Comparison of ENCODE assay signal across 22 cellular contexts in the genomic region with DNA sequence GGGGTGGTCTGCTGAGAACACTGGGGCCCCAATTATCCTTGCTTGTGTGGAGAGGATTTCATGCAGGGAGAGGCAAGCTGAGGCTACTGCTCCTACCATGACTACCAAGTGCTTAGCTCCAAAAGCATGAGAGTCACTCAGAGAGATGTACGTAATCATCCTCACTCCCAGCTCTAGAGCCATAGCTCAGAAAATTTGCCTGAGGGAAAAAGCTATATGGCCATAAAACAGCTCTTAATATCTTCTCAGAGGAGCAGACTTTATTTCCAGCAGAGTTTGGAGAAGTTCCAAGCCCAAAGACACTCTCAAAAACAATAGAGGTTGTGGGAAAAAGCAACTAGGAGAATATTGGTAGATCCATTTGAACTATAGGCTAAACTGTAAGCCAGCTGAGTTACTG.
"Had no signal": no experiment of that assay in that cellular context is flagged by ENCODE, and none has a peak within 500 bp of the region (broad histone marks: within the 10 kb centered on the region; RNA-seq: fewer than 3 reads in every experiment).

No MANE protein-coding gene starts in this region.

- H3K36me3 ChIP-seq: heart right ventricle, neutrophil, ovary, right atrium auricular region, thoracic aorta, vagina had no signal

- H3K4me3 ChIP-seq: heart right ventricle, ovary, psoas muscle, right atrium auricular region, thoracic aorta, vagina had no signal

- H3K27ac ChIP-seq: epithelial cell of prostate, heart right ventricle, neutrophil, ovary, psoas muscle, right atrium auricular region, thoracic aorta, vagina had no signal

- DNase-seq: activated CD4-positive, alpha-beta memory T cell treated with anti-CD3 and anti-CD28 coated beads, Interleukin-2, amount 10 ng/mL, durations not matched to agents 7 days and 5 days; activated CD4-positive, alpha-beta T cell treated with anti-CD3 and anti-CD28 coated beads, Interleukin-2, amount 10 ng/mL, durations not matched to agents 24 days and 14 days; activated effector memory CD4-positive, alpha-beta T cell treated with Interleukin-2 at 50 U/mL for 16 hours; activated naive CD4-positive, alpha-beta T cell treated with anti-CD3 and anti-CD28 coated beads for 36 hours; activated naive CD8-positive, alpha-beta T cell treated with anti-CD3 and anti-CD28 coated beads, Interleukin-2, amount 10 ng/mL, durations not matched to agents 7 days and 5 days; activated T-cell treated with anti-CD3 and anti-CD28 coated beads, Interleukin-2, amount 50 U/mL, for 72 hours; amniotic stem cell; cerebellar nuclear complex; cortex of kidney; endodermal cell; heart right ventricle; islet precursor cell; left cardiac atrium; ovary; psoas muscle; stimulated activated CD4-positive, alpha-beta T cell treated with anti-CD3 and anti-CD28 coated beads, Interleukin-4, amount 100 ng/mL, for 24 hours; stimulated activated naive CD4-positive, alpha-beta T cell treated with Interleukin-2 at 50 U/mL for 16 hours had no signal

- H3K9me3 ChIP-seq: neutrophil, ovary, psoas muscle, thoracic aorta, vagina had no signal

- ATAC-seq: activated T-cell treated with anti-CD3 and anti-CD28 coated beads, Interleukin-2, amount 50 U/mL, for 72 hours; heart right ventricle; left cardiac atrium; psoas muscle had no signal
